8 cellular contexts compared by ENCODE assay signal in the genomic region with DNA sequence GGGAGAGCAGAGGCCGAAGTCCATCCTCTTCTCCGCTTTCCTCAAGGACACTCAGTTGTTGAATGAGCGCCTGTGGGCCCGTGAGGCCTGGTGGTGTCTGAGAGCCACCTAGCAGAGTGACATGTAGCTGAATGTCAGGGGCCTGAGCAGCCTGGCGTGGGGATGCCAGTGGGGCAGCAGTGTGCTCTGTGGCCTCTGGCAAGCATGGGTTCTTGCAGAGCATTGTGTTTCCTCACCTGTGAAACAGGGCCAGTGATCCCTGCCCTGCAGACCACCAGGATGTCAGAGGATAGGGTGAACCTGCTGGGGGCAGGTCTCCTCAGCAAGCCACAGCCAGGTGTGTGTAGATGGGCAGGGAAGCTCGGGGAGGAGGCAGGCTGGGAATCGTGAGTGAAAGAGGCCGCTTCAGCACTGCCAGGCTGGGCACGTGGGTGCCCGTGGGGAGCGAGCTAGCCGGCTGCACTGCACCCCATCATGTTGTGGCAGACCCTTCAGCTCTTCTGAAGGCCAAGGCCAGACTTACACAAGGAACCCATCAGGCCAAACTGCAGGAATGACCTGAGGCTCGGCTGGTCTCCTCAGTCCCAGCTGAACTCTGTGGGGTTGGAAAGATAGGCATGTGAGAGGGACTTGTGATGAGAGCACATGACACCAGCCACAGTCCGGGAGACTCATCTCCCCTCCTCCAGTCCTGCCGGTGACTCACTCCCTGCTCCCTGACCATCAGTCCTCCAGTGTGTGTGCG. TPM values are rescaled to one million over a fixed set of nuclear protein-coding genes. Genes with fewer than 3 reads are reported as not detected.
A peak's percentile ranks its signal among the peaks of the same experiment; 100 is the strongest.
DNase-seq lines count a peak whose midpoint lies in the region; FAIRE-seq and TF ChIP-seq lines count a peak whose summit lies in the region.

No MANE protein-coding gene starts in this region.

- no peak overlapping the region for H2AFZ ChIP-seq in MM.1S (ENCODE audit: low read length)

- no peak overlapping the region for H3K4me2 ChIP-seq in MM.1S (ENCODE audit: low read depth, low read length)

- H3K4me1 ChIP-seq in SJSA1 (replicated peaks) (peaks cover 27% of the 10 kb centered on the region), MM.1S (ENCODE audit: low read length) (peaks cover 11% of the 10 kb centered on the region)

- no peak for FAIRE-seq in D721Med (lab: Jason Lieb, UNC)

- H3K36me3 ChIP-seq in SJSA1 (peaks cover 29% of the 10 kb centered on the region), MM.1S (replicated peaks; ENCODE audit: insufficient read depth, low read length) (no peaks in the 10 kb centered on the region)

- H3K27ac ChIP-seq in SJSA1, result no peak overlapping the region
- H3K27ac ChIP-seq in MM.1S (ENCODE audit: low read length), result no peak overlapping the region

- DNase-seq in GOT3 (lab: John Stamatoyannopoulos, UW), result peak; percentile 23
- peak; percentile 65 to 88 for DNase-seq in SJSA1 (ENCODE audit: low read depth in 1 of 2, low spot score in 2 of 2)
- peak; percentile 98 for DNase-seq in fibroblast of mammary gland (ENCODE audit: low read depth)
- peak; percentile 74 for DNase-seq in occipital lobe (lab: John Stamatoyannopoulos, UW)
- DNase-seq in DMS114 treated with DMSO at 0.1 percent for 48 hours (lab: John Stamatoyannopoulos, UW; ENCODE audit: unreplicated experiment), result no peak
- no peak for DNase-seq in D721Med (ENCODE audit: insufficient read length, low spot score)
- DNase-seq in MM.1S, result no peak
- DNase-seq in activated CD4-positive, CD25-positive, alpha-beta regulatory T cell (lab: John Stamatoyannopoulos, UW), result no peak

- H3K27me3 ChIP-seq in SJSA1 (replicated peaks), result no peaks in the 10 kb centered on the region
- H3K27me3 ChIP-seq in MM.1S (replicated peaks; ENCODE audit: insufficient read depth, low read length), result no peaks in the 10 kb centered on the region

- peaks cover 100% of the 10 kb centered on the region for H3K79me2 ChIP-seq in MM.1S (ENCODE audit: low read length)

- no peak overlapping the region for H3K9ac ChIP-seq in MM.1S (ENCODE audit: low read length)

- H3K9me3 ChIP-seq in SJSA1 (replicated peaks) (no peaks in the 10 kb centered on the region), MM.1S (replicated peaks; ENCODE audit: insufficient read depth, low read length) (no peaks in the 10 kb centered on the region)

- no peaks in the 10 kb centered on the region for H3K9me2 ChIP-seq in MM.1S (replicated peaks; ENCODE audit: insufficient read depth, low read length)

- no peak for TF ChIP-seq CTCF in fibroblast of mammary gland (conservative IDR thresholded peaks at IDR 0.05; ENCODE audit: control insufficient read depth, insufficient read depth, low read depth, low read length)
- TF ChIP-seq CTCF in D721Med (IDR thresholded peaks at IDR 0.05; ENCODE audit: insufficient read depth, missing control alignments), result no peak
- TF ChIP-seq CTCF in MM.1S (IDR thresholded peaks at IDR 0.05; ENCODE audit: low read length), result no peak

- H4K20me1 ChIP-seq in MM.1S (ENCODE audit: insufficient read depth, low read length), result peaks cover 12% of the 10 kb centered on the region; the same call in 1 of the 2 replicates

- H3F3A ChIP-seq in MM.1S (ENCODE audit: insufficient read depth, low read length), result peaks cover 8% of the 10 kb centered on the region; the same call in 1 of the 2 replicates

- H3K4me3 ChIP-seq in SJSA1 (no peak overlapping the region), fibroblast of mammary gland (ENCODE audit: control insufficient read depth, low read depth, low read length) (no peak overlapping the region), MM.1S (ENCODE audit: low read length) (no peak overlapping the region)

RNA-seq across cellular contexts. Expression of gene PPP1R37, which starts 5.0 kb away (rescaled TPM):
- 34.6 and 38.4 TPM in 2 replicates for total RNA-seq in SJSA1 (2014; rRNA removed; shearing (Covaris generic))
- total RNA-seq in occipital lobe, result 20.6 TPM

RNA-seq across cellular contexts. Expression of gene GEMIN7, which starts 18.9 kb away (rescaled TPM):
- total RNA-seq in SJSA1 (2014; rRNA removed; shearing (Covaris generic)), result 42.0 and 46.9 TPM in 2 replicates
- total RNA-seq in occipital lobe, result 13.3 TPM

RNA-seq across cellular contexts. Expression of gene ZNF296, which starts 21.7 kb away (rescaled TPM):
- total RNA-seq in SJSA1 (2014; rRNA removed; shearing (Covaris generic)), result not detected in 2 replicates
- not detected for total RNA-seq in occipital lobe

RNA-seq across cellular contexts. Expression of gene CLASRP, which starts 59.1 kb away (rescaled TPM):
- total RNA-seq in SJSA1 (2014; rRNA removed; shearing (Covaris generic)), result 14.4 and 51.8 TPM in 2 replicates
- 3.9 TPM for total RNA-seq in occipital lobe

Comparison
In these comparisons a context has a peak if more than half of its experiments do, and no peak if none do; other contexts are left out.
1. DNase-seq: peak in GOT3 (single experiment), SJSA1 (2 of 2), fibroblast of mammary gland (single experiment) and occipital lobe (single experiment); none in DMS114 treated with DMSO at 0.1 percent for 48 hours (single experiment), D721Med (single experiment), MM.1S (single experiment) and activated CD4-positive, CD25-positive, alpha-beta regulatory T cell (0 of 4).